16 cellular contexts compared by ENCODE assay signal in genomic region chr2:130185436-130185835, GRCh38. TPM values are rescaled to one million over a fixed set of nuclear protein-coding genes. Genes with fewer than 3 reads are reported as not detected.
DNase-seq lines count a peak whose midpoint lies in the region; ATAC-seq and TF ChIP-seq lines count a peak whose summit lies in the region.
"Had no signal": no experiment of that assay in that cellular context is flagged by ENCODE, and none has a peak within 500 bp of the region (broad histone marks: within the 10 kb centered on the region; RNA-seq: fewer than 3 reads in every experiment).

No MANE protein-coding gene starts in this region.

- no peak for TF ChIP-seq CTCF in neural crest cell (conservative IDR thresholded peaks at IDR 0.05)
- TF ChIP-seq CTCF in GM13977 (IDR thresholded peaks at IDR 0.05; ENCODE audit: extremely low read depth, insufficient read depth, missing control alignments) = no peak

- no peaks in the 10 kb centered on the region for H3K9me2 ChIP-seq in GM23248 (ENCODE audit: insufficient read depth)

- H3K4me3 Mint-ChIP-seq in activated naive CD4-positive, alpha-beta T cell treated with anti-CD3 and anti-CD28 coated beads, Interleukin-2, amount 10 ng/mL, durations not matched to agents 7 days and 5 days = no peak overlapping the region
- H3K4me3 Mint-ChIP-seq in T-helper 17 cell (peak overlapping the region; percentile 41), neural crest cell (peak overlapping the region; percentile 61)

- H3K36me3 Mint-ChIP-seq in activated naive CD4-positive, alpha-beta T cell treated with anti-CD3 and anti-CD28 coated beads, Interleukin-2, amount 50 U/mL, for 72 hours = peaks cover 12 to 18% of the 10 kb centered on the region in 2 donors
- peaks cover 8% of the 10 kb centered on the region for H3K36me3 Mint-ChIP-seq in activated naive CD4-positive, alpha-beta T cell treated with anti-CD3 and anti-CD28 coated beads, Interleukin-2, amount 10 ng/mL, durations not matched to agents 7 days and 5 days
- H3K36me3 Mint-ChIP-seq in T-helper 17 cell (ENCODE audit: low read depth) = peaks cover 2% of the 10 kb centered on the region
- H3K36me3 Mint-ChIP-seq in neural crest cell (ENCODE audit: low read depth) = no peaks in the 10 kb centered on the region

- no peaks in the 10 kb centered on the region for H3K9me3 Mint-ChIP-seq in activated naive CD4-positive, alpha-beta T cell treated with anti-CD3 and anti-CD28 coated beads, Interleukin-2, amount 50 U/mL, for 72 hours
- no peaks in the 10 kb centered on the region for H3K9me3 Mint-ChIP-seq in activated naive CD4-positive, alpha-beta T cell treated with anti-CD3 and anti-CD28 coated beads, Interleukin-2, amount 10 ng/mL, durations not matched to agents 7 days and 5 days
- H3K9me3 Mint-ChIP-seq in neural crest cell = no peaks in the 10 kb centered on the region

- H3K27ac Mint-ChIP-seq in activated naive CD4-positive, alpha-beta T cell treated with anti-CD3 and anti-CD28 coated beads, Interleukin-2, amount 50 U/mL, for 72 hours = peak overlapping the region; percentile 92 to 93
- no peak overlapping the region for H3K27ac Mint-ChIP-seq in activated naive CD4-positive, alpha-beta T cell treated with anti-CD3 and anti-CD28 coated beads, Interleukin-2, amount 10 ng/mL, durations not matched to agents 7 days and 5 days
- H3K27ac Mint-ChIP-seq in T-helper 17 cell (peak overlapping the region; percentile 61), neural crest cell (ENCODE audit: unreplicated experiment) (no peak overlapping the region)

- H3K36me3 ChIP-seq in GM23248 (ENCODE audit: low read depth) = no peaks in the 10 kb centered on the region

- H3K4me1 ChIP-seq in GM23248 (ENCODE audit: insufficient read depth) = peaks cover 5% of the 10 kb centered on the region

- peaks cover 55% of the 10 kb centered on the region for H3K79me2 ChIP-seq in GM23248 (ENCODE audit: insufficient read depth)

- no peaks in the 10 kb centered on the region for H3F3A ChIP-seq in GM23248 (ENCODE audit: insufficient read depth)

- in situ Hi-C loops in GM23248 (cut with MboI) (loop anchor here (10.0 kb wide), 1 partner anchor 149 kb away; no protein-coding TSS in a partner anchor), GM13977 (cut with MboI; ENCODE audit: low pct_unique_long_range_greater_than_20kb, low sequenced_read_pairs, unreplicated experiment) (loop anchor here (5.0 kb wide), 1 partner anchor 1302 kb away; no protein-coding TSS in a partner anchor)

- H4K20me1 ChIP-seq in GM23248 (ENCODE audit: insufficient read depth) = no peaks in the 10 kb centered on the region

- no peak overlapping the region for H3K9ac ChIP-seq in GM23248

- H3K27ac ChIP-seq in GM23248 = no peak overlapping the region

- H3K4me2 ChIP-seq in GM23248 (ENCODE audit: unreplicated experiment) = no peak overlapping the region

- whole genome bisulfite sequencing in GM23248 (ENCODE audit: low coverage in 1 of 2, low lambda C conversion rate in 2 of 2, missing lambda C conversion rate in 2 of 2), 2 experiments = 79 to 85% methylated on average over 6 to 10 of the region's 10 CpGs

- H2AFZ ChIP-seq in GM23248 = no peak overlapping the region

- H3K27me3 Mint-ChIP-seq in activated naive CD4-positive, alpha-beta T cell treated with anti-CD3 and anti-CD28 coated beads, Interleukin-2, amount 10 ng/mL, durations not matched to agents 7 days and 5 days = no peaks in the 10 kb centered on the region
- no peaks in the 10 kb centered on the region for H3K27me3 Mint-ChIP-seq in T-helper 17 cell
- no peaks in the 10 kb centered on the region for H3K27me3 Mint-ChIP-seq in neural crest cell (ENCODE audit: low read depth)

- peaks cover 27% of the 10 kb centered on the region for H3K4me1 Mint-ChIP-seq in activated naive CD4-positive, alpha-beta T cell treated with anti-CD3 and anti-CD28 coated beads, Interleukin-2, amount 10 ng/mL, durations not matched to agents 7 days and 5 days
- H3K4me1 Mint-ChIP-seq in T-helper 17 cell = peaks cover 16% of the 10 kb centered on the region
- peaks cover 19% of the 10 kb centered on the region for H3K4me1 Mint-ChIP-seq in neural crest cell

- DNase-seq in activated naive CD4-positive, alpha-beta T cell treated with anti-CD3 and anti-CD28 coated beads, Interleukin-2, amount 50 U/mL, for 72 hours (ENCODE audit: low spot score in 2 of 2) = no peak
- DNase-seq in activated naive CD4-positive, alpha-beta T cell treated with anti-CD3 and anti-CD28 coated beads, Interleukin-2, amount 10 ng/mL, durations not matched to agents 7 days and 5 days = no peak
- DNase-seq in T-helper 17 cell (no peak), neural crest cell (ENCODE audit: low read depth, low spot score) (no peak), GM23248 (no peak), GM13977 (ENCODE audit: low spot score) (no peak), EL (no peak)
- DNase-seq: AML-193, DMS53, H7, Kasumi-1, NCI-H1105 treated with DMSO at 0.1 percent for 48 hours, NCI-H187, NCI-H226, NCI-H524 treated with DMSO at 0.1 percent for 48 hours, SHP77 had no signal

- ATAC-seq in activated naive CD4-positive, alpha-beta T cell treated with anti-CD3 and anti-CD28 coated beads, Interleukin-2, amount 50 U/mL, for 72 hours = no peak
- ATAC-seq in T-helper 17 cell = no peak

- CTCF ChIA-PET in activated naive CD4-positive, alpha-beta T cell treated with anti-CD3 and anti-CD28 coated beads, Interleukin-2, amount 10 ng/mL, durations not matched to agents 7 days and 5 days (lab: Charles Lee) = no interaction called here

- H3K27me3 ChIP-seq in GM23248 (replicated peaks; ENCODE audit: insufficient read depth) = no peaks in the 10 kb centered on the region

- no peak overlapping the region for H3K4me3 ChIP-seq in GM23248

- H3K9me3 ChIP-seq in T-helper 17 cell (ENCODE audit: control insufficient read depth, low read length, poor library complexity, severe bottlenecking) (no peaks in the 10 kb centered on the region), GM23248 (ENCODE audit: low read depth) (no peaks in the 10 kb centered on the region)

RNA-seq across cellular contexts. Expression of gene MZT2B, which starts 3.4 kb away (rescaled TPM):
- 100 to 1,000 TPM; 392 to 450 TPM for total RNA-seq in activated naive CD4-positive, alpha-beta T cell treated with anti-CD3 and anti-CD28 coated beads, Interleukin-2, amount 50 U/mL, for 72 hours
- 100 to 1,000 TPM; 193 to 211 TPM for total RNA-seq in T-helper 17 cell
- total RNA-seq in neural crest cell = 240 and 242 TPM in 2 replicates
- 126 and 129 TPM in 2 replicates for total RNA-seq in GM23248 (2014; rRNA removed; shearing (Covaris generic))
- 346 and 351 TPM in 2 replicates for polyA plus RNA-seq in GM23248 (2016; fragmentation: Nextera tagmentation; extraction: Ambion mirVana)

RNA-seq across cellular contexts. Expression of gene SMPD4, which starts 4.0 kb away (rescaled TPM):
- total RNA-seq in activated naive CD4-positive, alpha-beta T cell treated with anti-CD3 and anti-CD28 coated beads, Interleukin-2, amount 50 U/mL, for 72 hours = 10 to 100 TPM; 80.4 to 91.7 TPM
- total RNA-seq in T-helper 17 cell = 10 to 100 TPM; 67.6 to 83.3 TPM
- total RNA-seq in neural crest cell = 91.7 and 103 TPM in 2 replicates
- 20.2 and 23.8 TPM in 2 replicates for total RNA-seq in GM23248 (2014; rRNA removed; shearing (Covaris generic))
- 37.1 and 37.4 TPM in 2 replicates for polyA plus RNA-seq in GM23248 (2016; fragmentation: Nextera tagmentation; extraction: Ambion mirVana)

RNA-seq across cellular contexts. Expression of gene TUBA3E, which starts 12.8 kb away (rescaled TPM):
- not detected for total RNA-seq in activated naive CD4-positive, alpha-beta T cell treated with anti-CD3 and anti-CD28 coated beads, Interleukin-2, amount 50 U/mL, for 72 hours
- total RNA-seq in T-helper 17 cell (not detected), neural crest cell (not detected in 2 replicates)
- total RNA-seq in GM23248 (2014; rRNA removed; shearing (Covaris generic)) = not detected in 2 replicates
- polyA plus RNA-seq in GM23248 (2016; fragmentation: Nextera tagmentation; extraction: Ambion mirVana) = not detected in 2 replicates
- total RNA-seq: H7 had no signal

RNA-seq across cellular contexts. Expression of gene CCDC74B, which starts 40.5 kb away (rescaled TPM):
- 1 to 10 TPM; 1.7 to 2.8 TPM for total RNA-seq in activated naive CD4-positive, alpha-beta T cell treated with anti-CD3 and anti-CD28 coated beads, Interleukin-2, amount 50 U/mL, for 72 hours
- total RNA-seq in T-helper 17 cell (under 1 TPM; 0.21 to 0.99 TPM), neural crest cell (12.6 and 13.9 TPM in 2 replicates)
- total RNA-seq in GM23248 (2014; rRNA removed; shearing (Covaris generic)) = 3.8 and 10.9 TPM in 2 replicates
- 8.0 and 10.8 TPM in 2 replicates for polyA plus RNA-seq in GM23248 (2016; fragmentation: Nextera tagmentation; extraction: Ambion mirVana)

RNA-seq across cellular contexts. Expression of gene POTEF, which starts 56.4 kb away (rescaled TPM):
- not detected for total RNA-seq in activated naive CD4-positive, alpha-beta T cell treated with anti-CD3 and anti-CD28 coated beads, Interleukin-2, amount 50 U/mL, for 72 hours
- not detected for total RNA-seq in T-helper 17 cell
- 8.4 and 11.0 TPM in 2 replicates for total RNA-seq in neural crest cell
- total RNA-seq in GM23248 (2014; rRNA removed; shearing (Covaris generic)) = not detected in 2 replicates
- not detected in 2 replicates for polyA plus RNA-seq in GM23248 (2016; fragmentation: Nextera tagmentation; extraction: Ambion mirVana)

Comparison
In these comparisons a context has a peak if more than half of its experiments do, and no peak if none do; other contexts are left out.
1. H3K27ac Mint-ChIP-seq: peak in activated naive CD4-positive, alpha-beta T cell treated with anti-CD3 and anti-CD28 coated beads, Interleukin-2, amount 50 U/mL, for 72 hours (2 of 2) and T-helper 17 cell (single experiment); none in activated naive CD4-positive, alpha-beta T cell treated with anti-CD3 and anti-CD28 coated beads, Interleukin-2, amount 10 ng/mL, durations not matched to agents 7 days and 5 days (single experiment) and neural crest cell (single experiment).